19 cellular contexts compared by ENCODE assay signal in the genomic region with DNA sequence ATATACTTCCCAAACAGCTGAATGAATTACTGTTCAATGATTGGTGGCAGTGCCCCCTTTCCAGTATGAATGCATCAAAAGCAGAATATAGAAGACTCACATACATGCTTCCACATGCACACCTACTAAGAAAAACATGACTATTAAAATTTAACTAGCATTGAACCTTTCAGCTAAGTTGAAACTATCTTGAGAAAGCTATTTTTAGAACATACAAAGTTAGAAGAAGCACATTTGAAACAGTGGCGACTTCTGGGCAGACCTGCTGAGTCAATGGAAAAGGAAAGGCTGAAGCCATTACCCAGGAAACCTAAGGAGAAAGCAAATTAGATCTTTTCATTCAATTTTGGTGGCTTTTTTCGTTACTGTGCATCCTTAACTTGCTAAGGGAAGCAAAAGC. TPM values are rescaled to one million over a fixed set of nuclear protein-coding genes. Genes with fewer than 3 reads are reported as not detected.
DNase-seq lines count a peak whose midpoint lies in the region; ATAC-seq and TF ChIP-seq lines count a peak whose summit lies in the region.
"Had no signal": no experiment of that assay in that cellular context is flagged by ENCODE, and none has a peak within 500 bp of the region (broad histone marks: within the 10 kb centered on the region; RNA-seq: fewer than 3 reads in every experiment).

No MANE protein-coding gene starts in this region.

- H3K36me3 ChIP-seq in thyroid gland: no peaks in the 10 kb centered on the region
- H3K36me3 ChIP-seq: BE2C, neural progenitor cell, WERI-Rb-1 had no signal

- H3K27ac ChIP-seq in thyroid gland: peak overlapping the region; percentile 91 to 97 (median 92)
- H3K27ac ChIP-seq: neural progenitor cell, suprapubic skin, WERI-Rb-1 had no signal

- WGBS in thyroid gland, 2 donors: 50% methylated on average over 2 of the region's 2 CpGs

- intact Hi-C loops in thyroid gland (cut with DNase I): no loop called here

- no peaks in the 10 kb centered on the region for H3K27me3 Mint-ChIP-seq in chondrocyte (ENCODE audit: low read depth)

- peaks cover 33% of the 10 kb centered on the region for H3K36me3 Mint-ChIP-seq in chondrocyte (ENCODE audit: low read depth)
- H3K36me3 Mint-ChIP-seq: neural progenitor cell had no signal

- peaks cover 32% of the 10 kb centered on the region for H3K4me1 Mint-ChIP-seq in chondrocyte (ENCODE audit: low read depth)

- peaks cover 34 to 45% of the 10 kb centered on the region in 2 donors for H3K4me1 ChIP-seq in thyroid gland
- H3K4me1 ChIP-seq: BE2C, neural progenitor cell, suprapubic skin had no signal

- no peak overlapping the region for H3K4me3 Mint-ChIP-seq in chondrocyte (ENCODE audit: unreplicated experiment)
- H3K4me3 Mint-ChIP-seq: activated naive CD4-positive, alpha-beta T cell treated with anti-CD3 and anti-CD28 coated beads for 36 hours; neural progenitor cell; T-helper 1 cell treated with Interleukin-12 subunit alpha and Interleukin-12 subunit beta and Interleukin-4 antibody, amounts not matched to agents 30 μg/mL and 1 μg/mL, for 36 hours had no signal

- TF ChIP-seq POLR2A in thyroid gland (IDR thresholded peaks at IDR 0.05): peak in 1 of 2 donors; percentile 21

- H3K27ac Mint-ChIP-seq in chondrocyte (ENCODE audit: unreplicated experiment): peak overlapping the region; percentile 73
- H3K27ac Mint-ChIP-seq: activated naive CD4-positive, alpha-beta T cell treated with anti-CD3 and anti-CD28 coated beads for 36 hours; neural progenitor cell; T-helper 1 cell treated with Interleukin-12 subunit alpha and Interleukin-12 subunit beta and Interleukin-4 antibody, amounts not matched to agents 30 μg/mL and 1 μg/mL, for 36 hours had no signal

- peaks cover 2% of the 10 kb centered on the region for H3K9me3 Mint-ChIP-seq in chondrocyte (ENCODE audit: low read depth)
- H3K9me3 Mint-ChIP-seq: activated naive CD4-positive, alpha-beta T cell treated with anti-CD3 and anti-CD28 coated beads for 36 hours; neural progenitor cell; T-helper 1 cell treated with Interleukin-12 subunit alpha and Interleukin-12 subunit beta and Interleukin-4 antibody, amounts not matched to agents 30 μg/mL and 1 μg/mL, for 36 hours had no signal

- H3K27me3 ChIP-seq in thyroid gland: no peaks in the 10 kb centered on the region
- H3K27me3 ChIP-seq: neural progenitor cell, suprapubic skin had no signal

- H3K9me3 ChIP-seq in thyroid gland: no peaks in the 10 kb centered on the region
- H3K9me3 ChIP-seq: BE2C, suprapubic skin had no signal

- H3K4me3 ChIP-seq in thyroid gland (replicated peaks in 1 of 3): no peak overlapping the region
- H3K4me3 ChIP-seq: neural progenitor cell, suprapubic skin had no signal

- TF ChIP-seq CTCF in chondrocyte (IDR thresholded peaks at IDR 0.05) (no peak), thyroid gland (IDR thresholded peaks at IDR 0.05) (no peak)

- ATAC-seq in GM19372 (IDR thresholded peaks at IDR 0.05; ENCODE audit: low read depth, unreplicated experiment) (peak; percentile 55), HG02981 (IDR thresholded peaks at IDR 0.05; ENCODE audit: unreplicated experiment) (peak; percentile 55), SK-N-SH treated with all-trans-retinoic acid at 6 μM for 48 hours (no peak)

- no peak for DNase-seq in chondrocyte (ENCODE audit: low spot score)
- DNase-seq in thyroid gland: peak; percentile 38 to 48
- no peak for DNase-seq in activated naive CD4-positive, alpha-beta T cell treated with Interleukin-2 at 50 U/mL for 16 hours
- no peak for DNase-seq in 8988T
- DNase-seq: activated CD4-positive, alpha-beta T cell treated with anti-CD3 and anti-CD28 coated beads, Interleukin-2, amount 50 U/mL, for 4 hours; activated naive CD4-positive, alpha-beta T cell treated with anti-CD3 and anti-CD28 coated beads for 36 hours; aorta; BE2C; GDM1; NCI-H1417 treated with DMSO at 0.1 percent for 48 hours; NCI-H524 treated with DMSO at 0.1 percent for 48 hours; SIG-M5; WERI-Rb-1 had no signal

TF ChIP-seq in SK-N-SH treated with all-trans-retinoic acid at 6 μM for 48 hours, 23 proteins besides CTCF, POLR2A, EP300 and RAD21:
- TF ChIP-seq, protein P1, sequence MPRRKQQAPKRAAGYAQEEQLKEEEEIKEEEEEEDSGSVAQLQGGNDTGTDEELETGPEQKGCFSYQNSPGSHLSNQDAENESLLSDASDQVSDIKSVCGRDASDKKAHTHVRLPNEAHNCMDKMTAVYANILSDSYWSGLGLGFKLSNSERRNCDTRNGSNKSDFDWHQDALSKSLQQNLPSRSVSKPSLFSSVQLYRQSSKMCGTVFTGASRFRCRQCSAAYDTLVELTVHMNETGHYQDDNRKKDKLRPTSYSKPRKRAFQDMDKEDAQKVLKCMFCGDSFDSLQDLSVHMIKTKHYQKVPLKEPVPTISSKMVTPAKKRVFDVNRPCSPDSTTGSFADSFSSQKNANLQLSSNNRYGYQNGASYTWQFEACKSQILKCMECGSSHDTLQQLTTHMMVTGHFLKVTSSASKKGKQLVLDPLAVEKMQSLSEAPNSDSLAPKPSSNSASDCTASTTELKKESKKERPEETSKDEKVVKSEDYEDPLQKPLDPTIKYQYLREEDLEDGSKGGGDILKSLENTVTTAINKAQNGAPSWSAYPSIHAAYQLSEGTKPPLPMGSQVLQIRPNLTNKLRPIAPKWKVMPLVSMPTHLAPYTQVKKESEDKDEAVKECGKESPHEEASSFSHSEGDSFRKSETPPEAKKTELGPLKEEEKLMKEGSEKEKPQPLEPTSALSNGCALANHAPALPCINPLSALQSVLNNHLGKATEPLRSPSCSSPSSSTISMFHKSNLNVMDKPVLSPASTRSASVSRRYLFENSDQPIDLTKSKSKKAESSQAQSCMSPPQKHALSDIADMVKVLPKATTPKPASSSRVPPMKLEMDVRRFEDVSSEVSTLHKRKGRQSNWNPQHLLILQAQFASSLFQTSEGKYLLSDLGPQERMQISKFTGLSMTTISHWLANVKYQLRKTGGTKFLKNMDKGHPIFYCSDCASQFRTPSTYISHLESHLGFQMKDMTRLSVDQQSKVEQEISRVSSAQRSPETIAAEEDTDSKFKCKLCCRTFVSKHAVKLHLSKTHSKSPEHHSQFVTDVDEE (CRISPR knock-in tag; IDR thresholded peaks at IDR 0.05): no peak
- TF ChIP-seq ZNF8 (CRISPR knock-in tag; IDR thresholded peaks at IDR 0.05) (no peak), OSR1 (CRISPR knock-in tag; IDR thresholded peaks at IDR 0.05) (no peak), ZNF70 (CRISPR knock-in tag; IDR thresholded peaks at IDR 0.05) (no peak), TCF4 (CRISPR knock-in tag; IDR thresholded peaks at IDR 0.05; ENCODE audit: borderline replicate concordance) (no peak), TOX (CRISPR knock-in tag; IDR thresholded peaks at IDR 0.05; ENCODE audit: borderline replicate concordance) (no peak), ZNF565 (CRISPR knock-in tag; conservative IDR thresholded peaks at IDR 0.05; ENCODE audit: low read depth) (no peak), PPARA (CRISPR knock-in tag; IDR thresholded peaks at IDR 0.05; ENCODE audit: borderline replicate concordance) (no peak), ARNTL (CRISPR knock-in tag; IDR thresholded peaks at IDR 0.05; ENCODE audit: borderline replicate concordance, low read depth) (no peak), ESRRG (CRISPR knock-in tag; IDR thresholded peaks at IDR 0.05) (no peak), ZFP30 (CRISPR knock-in tag; IDR thresholded peaks at IDR 0.05) (no peak)
- TF ChIP-seq, protein P2, sequence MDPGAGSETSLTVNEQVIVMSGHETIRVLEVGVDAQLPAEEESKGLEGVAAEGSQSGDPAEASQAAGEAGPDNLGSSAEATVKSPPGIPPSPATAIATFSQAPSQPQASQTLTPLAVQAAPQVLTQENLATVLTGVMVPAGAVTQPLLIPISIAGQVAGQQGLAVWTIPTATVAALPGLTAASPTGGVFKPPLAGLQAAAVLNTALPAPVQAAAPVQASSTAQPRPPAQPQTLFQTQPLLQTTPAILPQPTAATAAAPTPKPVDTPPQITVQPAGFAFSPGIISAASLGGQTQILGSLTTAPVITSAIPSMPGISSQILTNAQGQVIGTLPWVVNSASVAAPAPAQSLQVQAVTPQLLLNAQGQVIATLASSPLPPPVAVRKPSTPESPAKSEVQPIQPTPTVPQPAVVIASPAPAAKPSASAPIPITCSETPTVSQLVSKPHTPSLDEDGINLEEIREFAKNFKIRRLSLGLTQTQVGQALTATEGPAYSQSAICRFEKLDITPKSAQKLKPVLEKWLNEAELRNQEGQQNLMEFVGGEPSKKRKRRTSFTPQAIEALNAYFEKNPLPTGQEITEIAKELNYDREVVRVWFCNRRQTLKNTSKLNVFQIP (CRISPR knock-in tag; IDR thresholded peaks at IDR 0.05; ENCODE audit: borderline replicate concordance, low read depth): no peak

RNA-seq across cellular contexts. Expression of a gene that starts 55.9 kb away (rescaled TPM):
- total RNA-seq in chondrocyte: 46.5 to 86.6 TPM (median 47.7 TPM) in 3 replicates
- 100 to 1,000 TPM in 3 of 4 donors, 10 to 100 TPM in 1; 86.0 to 246 (median 152) TPM for total RNA-seq in thyroid gland
- total RNA-seq: activated naive CD4-positive, alpha-beta T cell treated with anti-CD3 and anti-CD28 coated beads for 36 hours had no signal

Comparison
In these comparisons a context has a peak if more than half of its experiments do, and no peak if none do; other contexts are left out.
1. DNase-seq: peak in thyroid gland (2 of 2); none in chondrocyte (single experiment), activated naive CD4-positive, alpha-beta T cell treated with Interleukin-2 at 50 U/mL for 16 hours (single experiment) and 8988T (single experiment).